In genomic region chr17:49848019-49848473, GRCh38 we compare ENCODE assay signal across 1 cellular context.
TF ChIP-seq lines count a peak whose summit lies in the region.

TAC4 (minus strand) TSS chr17:49848069; CDS start chr17:49848017, 52 bp downstream.

TF ChIP-seq in HepG2, 621 proteins besides CTCF, POLR2A, EP300 and RAD21:
- TF ChIP-seq MTF2 (CRISPR knock-in tag; IDR thresholded peaks at IDR 0.05; ENCODE audit: borderline replicate concordance) (no peak), CEBPG (CRISPR knock-in tag; IDR thresholded peaks at IDR 0.05) (peak; percentile 54), ZNF142 (CRISPR knock-in tag; IDR thresholded peaks at IDR 0.05) (no peak), MAF1 (CRISPR knock-in tag; IDR thresholded peaks at IDR 0.05; ENCODE audit: borderline replicate concordance) (no peak), ELF4 (CRISPR knock-in tag; IDR thresholded peaks at IDR 0.05; ENCODE audit: borderline replicate concordance) (no peak), ZNF616 (CRISPR knock-in tag; IDR thresholded peaks at IDR 0.05; ENCODE audit: low read depth) (no peak)
- TF ChIP-seq, protein P1, sequence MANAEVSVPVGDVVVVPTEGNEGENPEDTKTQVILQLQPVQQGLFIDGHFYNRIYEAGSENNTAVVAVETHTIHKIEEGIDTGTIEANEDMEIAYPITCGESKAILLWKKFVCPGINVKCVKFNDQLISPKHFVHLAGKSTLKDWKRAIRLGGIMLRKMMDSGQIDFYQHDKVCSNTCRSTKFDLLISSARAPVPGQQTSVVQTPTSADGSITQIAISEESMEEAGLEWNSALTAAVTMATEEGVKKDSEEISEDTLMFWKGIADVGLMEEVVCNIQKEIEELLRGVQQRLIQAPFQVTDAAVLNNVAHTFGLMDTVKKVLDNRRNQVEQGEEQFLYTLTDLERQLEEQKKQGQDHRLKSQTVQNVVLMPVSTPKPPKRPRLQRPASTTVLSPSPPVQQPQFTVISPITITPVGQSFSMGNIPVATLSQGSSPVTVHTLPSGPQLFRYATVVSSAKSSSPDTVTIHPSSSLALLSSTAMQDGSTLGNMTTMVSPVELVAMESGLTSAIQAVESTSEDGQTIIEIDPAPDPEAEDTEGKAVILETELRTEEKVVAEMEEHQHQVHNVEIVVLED (CRISPR knock-in tag; IDR thresholded peaks at IDR 0.05; ENCODE audit: borderline replicate concordance) = no peak
- TF ChIP-seq, protein P2, sequence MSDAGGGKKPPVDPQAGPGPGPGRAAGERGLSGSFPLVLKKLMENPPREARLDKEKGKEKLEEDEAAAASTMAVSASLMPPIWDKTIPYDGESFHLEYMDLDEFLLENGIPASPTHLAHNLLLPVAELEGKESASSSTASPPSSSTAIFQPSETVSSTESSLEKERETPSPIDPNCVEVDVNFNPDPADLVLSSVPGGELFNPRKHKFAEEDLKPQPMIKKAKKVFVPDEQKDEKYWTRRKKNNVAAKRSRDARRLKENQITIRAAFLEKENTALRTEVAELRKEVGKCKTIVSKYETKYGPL (CRISPR knock-in tag; IDR thresholded peaks at IDR 0.05) = no peak
- TF ChIP-seq, protein P3, sequence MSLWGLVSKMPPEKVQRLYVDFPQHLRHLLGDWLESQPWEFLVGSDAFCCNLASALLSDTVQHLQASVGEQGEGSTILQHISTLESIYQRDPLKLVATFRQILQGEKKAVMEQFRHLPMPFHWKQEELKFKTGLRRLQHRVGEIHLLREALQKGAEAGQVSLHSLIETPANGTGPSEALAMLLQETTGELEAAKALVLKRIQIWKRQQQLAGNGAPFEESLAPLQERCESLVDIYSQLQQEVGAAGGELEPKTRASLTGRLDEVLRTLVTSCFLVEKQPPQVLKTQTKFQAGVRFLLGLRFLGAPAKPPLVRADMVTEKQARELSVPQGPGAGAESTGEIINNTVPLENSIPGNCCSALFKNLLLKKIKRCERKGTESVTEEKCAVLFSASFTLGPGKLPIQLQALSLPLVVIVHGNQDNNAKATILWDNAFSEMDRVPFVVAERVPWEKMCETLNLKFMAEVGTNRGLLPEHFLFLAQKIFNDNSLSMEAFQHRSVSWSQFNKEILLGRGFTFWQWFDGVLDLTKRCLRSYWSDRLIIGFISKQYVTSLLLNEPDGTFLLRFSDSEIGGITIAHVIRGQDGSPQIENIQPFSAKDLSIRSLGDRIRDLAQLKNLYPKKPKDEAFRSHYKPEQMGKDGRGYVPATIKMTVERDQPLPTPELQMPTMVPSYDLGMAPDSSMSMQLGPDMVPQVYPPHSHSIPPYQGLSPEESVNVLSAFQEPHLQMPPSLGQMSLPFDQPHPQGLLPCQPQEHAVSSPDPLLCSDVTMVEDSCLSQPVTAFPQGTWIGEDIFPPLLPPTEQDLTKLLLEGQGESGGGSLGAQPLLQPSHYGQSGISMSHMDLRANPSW (CRISPR knock-in tag; IDR thresholded peaks at IDR 0.05; ENCODE audit: borderline replicate concordance) = no peak
